In genomic region chr1:206631085-206631509, GRCh38 we compare ENCODE assay signal across 8 cellular contexts. TPM values are rescaled to one million over a fixed set of nuclear protein-coding genes. Genes with fewer than 3 reads are reported as not detected.
A peak's percentile ranks its signal among the peaks of the same experiment; 100 is the strongest.
DNase-seq lines count a peak whose midpoint lies in the region; ATAC-seq and TF ChIP-seq lines count a peak whose summit lies in the region.

No MANE protein-coding gene starts in this region.

- no peaks in the 10 kb centered on the region; the same call in 1 of the 2 replicates for H3K27me3 ChIP-seq in SK-N-SH (ENCODE audit: insufficient read depth)

- H3K27ac ChIP-seq in SK-N-SH (ENCODE audit: low read depth in 2 of 2, low read length in 1 of 2), result no peak overlapping the region

- no peak overlapping the region for H3K4me3 ChIP-seq in AG04449 (ENCODE audit: low read depth, low read length)
- H3K4me3 ChIP-seq in SK-N-SH (ENCODE audit: low read depth in 2 of 2, low read length in 1 of 2), result no peak overlapping the region; a peak in 1 of 4 replicates
- no peak overlapping the region for H3K4me3 ChIP-seq in epithelial cell of proximal tubule (ENCODE audit: low read depth, low read length)

- H3K27me3 Mint-ChIP-seq in neural crest cell (ENCODE audit: low read depth), result peaks cover 18% of the 10 kb centered on the region

- peak overlapping the region; percentile 7; the same call in 1 of the 2 replicates for H2AFZ ChIP-seq in SK-N-SH (ENCODE audit: low read depth)

- no peak overlapping the region for H3K9ac ChIP-seq in SK-N-SH

- WGBS in SK-N-SH (ENCODE audit: low lambda C conversion rate), result 29% methylated on average over 4 of the region's 4 CpGs

- TF ChIP-seq RAD21 in SK-N-SH (IDR thresholded peaks at IDR 0.05; ENCODE audit: low read length), result peak; percentile 64

- peak; percentile 58 for DNase-seq in AG04449 (ENCODE audit: low read depth, low spot score)
- peak; percentile 40 for DNase-seq in NCI-H146 treated with DMSO at 0.1 percent for 48 hours (lab: John Stamatoyannopoulos, UW; ENCODE audit: unreplicated experiment)
- peak; percentile 58 for DNase-seq in SK-N-SH
- no peak for DNase-seq in epithelial cell of proximal tubule (ENCODE audit: low read depth)
- DNase-seq in neural crest cell (ENCODE audit: low read depth, low spot score), result peak; percentile 18

- peaks cover 9 to 13% of the 10 kb centered on the region in 2 experiments; a peak in 3 of 4 replicates for H3K4me1 ChIP-seq in SK-N-SH (ENCODE audit: control insufficient read depth in 1 of 2, insufficient read depth in 2 of 2, low read depth in 1 of 2, low read length in 1 of 2)

- ATAC-seq in GM19455 (IDR thresholded peaks at IDR 0.05; ENCODE audit: unreplicated experiment) (no peak), HG03175 (IDR thresholded peaks at IDR 0.05; ENCODE audit: unreplicated experiment) (no peak)

- TF ChIP-seq EP300 in SK-N-SH (IDR thresholded peaks at IDR 0.05; ENCODE audit: borderline replicate concordance in 1 of 2, low read depth in 1 of 2, low read length in 1 of 2), result no peak

- H3K9me3 Mint-ChIP-seq in neural crest cell, result no peaks in the 10 kb centered on the region

- TF ChIP-seq CTCF in AG04449 (IDR thresholded peaks at IDR 0.05; ENCODE audit: insufficient read depth, low read length, missing control alignments), result peak; percentile 54
- peak; percentile 62 for TF ChIP-seq CTCF in GM12873 (IDR thresholded peaks at IDR 0.05; ENCODE audit: insufficient read depth, low read depth, low read length, missing control alignments)
- TF ChIP-seq CTCF in SK-N-SH (IDR thresholded peaks at IDR 0.05), result peak; percentile 65
- peak; percentile 81 for TF ChIP-seq CTCF in epithelial cell of proximal tubule (conservative IDR thresholded peaks at IDR 0.05; ENCODE audit: low read depth, low read length)
- TF ChIP-seq CTCF in neural crest cell (conservative IDR thresholded peaks at IDR 0.05), result peak; percentile 56

- CTCF ChIA-PET in AG04449 (lab: Yijun Ruan, JAX) (interaction anchor here (0.7 to 42.9 kb wide), 37 partner anchors 9 to 351 kb away, joined by 3 to 1486 read pairs (median 4); partner anchors contain the start of genes EIF2D and RASSF5), SK-N-SH (lab: Yijun Ruan, JAX) (interaction anchor here (0.6 to 17.3 kb wide), 15 partner anchors 9 to 355 kb away, joined by 3 to 450 read pairs (median 4); partner anchors contain the start of gene EIF2D)

- no peaks in the 10 kb centered on the region for H3K36me3 Mint-ChIP-seq in neural crest cell (ENCODE audit: low read depth)

- H3K9me2 ChIP-seq in SK-N-SH, result no peaks in the 10 kb centered on the region

- H3K36me3 ChIP-seq in SK-N-SH (replicated peaks in 1 of 2; ENCODE audit: control insufficient read depth in 1 of 2, insufficient read depth in 2 of 2, low read length in 1 of 2), result no peaks in the 10 kb centered on the region

- POLR2A ChIA-PET in AG04449 (lab: Yijun Ruan, JAX) (no interaction called here), SK-N-SH (lab: Yijun Ruan, JAX) (interaction anchor here (1.3 kb wide), 1 partner anchor 19 kb away, joined by 7 read pairs; the partner anchor contains the start of gene EIF2D)

- H3K4me3 Mint-ChIP-seq in neural crest cell, result peak overlapping the region; percentile 17

- no peak overlapping the region for H3K4me2 ChIP-seq in SK-N-SH

- H3K79me2 ChIP-seq in SK-N-SH (ENCODE audit: insufficient read depth), result peaks cover 5% of the 10 kb centered on the region

- no peak overlapping the region for H3K27ac Mint-ChIP-seq in neural crest cell (ENCODE audit: unreplicated experiment)

- H4K20me1 ChIP-seq in SK-N-SH (ENCODE audit: insufficient read depth), result no peaks in the 10 kb centered on the region

- no peaks in the 10 kb centered on the region for H3K9me3 ChIP-seq in SK-N-SH

- H3K4me1 Mint-ChIP-seq in neural crest cell, result peaks cover 24% of the 10 kb centered on the region

- peaks cover 9% of the 10 kb centered on the region for H3F3A ChIP-seq in SK-N-SH (replicated peaks; ENCODE audit: insufficient read depth)

TF ChIP-seq in SK-N-SH, 30 proteins besides CTCF, POLR2A, EP300 and RAD21:
- TF ChIP-seq, protein P1, sequence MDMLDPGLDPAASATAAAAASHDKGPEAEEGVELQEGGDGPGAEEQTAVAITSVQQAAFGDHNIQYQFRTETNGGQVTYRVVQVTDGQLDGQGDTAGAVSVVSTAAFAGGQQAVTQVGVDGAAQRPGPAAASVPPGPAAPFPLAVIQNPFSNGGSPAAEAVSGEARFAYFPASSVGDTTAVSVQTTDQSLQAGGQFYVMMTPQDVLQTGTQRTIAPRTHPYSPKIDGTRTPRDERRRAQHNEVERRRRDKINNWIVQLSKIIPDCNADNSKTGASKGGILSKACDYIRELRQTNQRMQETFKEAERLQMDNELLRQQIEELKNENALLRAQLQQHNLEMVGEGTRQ (IDR thresholded peaks at IDR 0.05; ENCODE audit: borderline replicate concordance, low read depth, low read length), result peak; percentile 45; the same call in 1 of the 2 replicates
- no peak for TF ChIP-seq CHD2 (IDR thresholded peaks at IDR 0.05; ENCODE audit: low read length, partially characterized antibody)
- TF ChIP-seq SMC3 (IDR thresholded peaks at IDR 0.05; ENCODE audit: low read depth, low read length), result peak; percentile 58
- TF ChIP-seq, protein P2, sequence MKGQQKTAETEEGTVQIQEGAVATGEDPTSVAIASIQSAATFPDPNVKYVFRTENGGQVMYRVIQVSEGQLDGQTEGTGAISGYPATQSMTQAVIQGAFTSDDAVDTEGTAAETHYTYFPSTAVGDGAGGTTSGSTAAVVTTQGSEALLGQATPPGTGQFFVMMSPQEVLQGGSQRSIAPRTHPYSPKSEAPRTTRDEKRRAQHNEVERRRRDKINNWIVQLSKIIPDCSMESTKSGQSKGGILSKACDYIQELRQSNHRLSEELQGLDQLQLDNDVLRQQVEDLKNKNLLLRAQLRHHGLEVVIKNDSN (IDR thresholded peaks at IDR 0.05; ENCODE audit: borderline replicate concordance, low read depth), result peak; percentile 83
- TF ChIP-seq NRF1 (IDR thresholded peaks at IDR 0.05; ENCODE audit: low read depth, low read length), result no peak
- no peak for TF ChIP-seq REST (IDR thresholded peaks at IDR 0.05; ENCODE audit: low read depth, low read length)
- no peak for TF ChIP-seq MEF2A (IDR thresholded peaks at IDR 0.05; ENCODE audit: borderline replicate concordance, low read depth)
- TF ChIP-seq NFIC (IDR thresholded peaks at IDR 0.05; ENCODE audit: borderline replicate concordance), result no peak
TF ChIP-seq in SK-N-SH: peak in this region for 3.

RNA-seq across cellular contexts. Expression of gene DYRK3, which starts 4.2 kb away (rescaled TPM):
- 3.6 and 5.8 TPM in 2 replicates for polyA plus RNA-seq in SK-N-SH (2012; rRNA removed)
- polyA plus RNA-seq in SK-N-SH (2012; cell fraction: cytosol; rRNA removed), result 5.1 and 5.5 TPM in 2 replicates
- 3.8 and 6.9 TPM in 2 replicates for polyA plus RNA-seq in SK-N-SH (2012; cell fraction: nucleus; rRNA removed)
- total RNA-seq in epithelial cell of proximal tubule (2.9 and 5.1 TPM in 2 replicates), neural crest cell (12.5 and 13.3 TPM in 2 replicates)

RNA-seq across cellular contexts. Expression of gene EIF2D, which starts 18.8 kb away (rescaled TPM):
- polyA plus RNA-seq in SK-N-SH (2012; rRNA removed), result 59.5 and 83.2 TPM in 2 replicates
- polyA plus RNA-seq in SK-N-SH (2012; cell fraction: cytosol; rRNA removed), result 55.4 and 68.8 TPM in 2 replicates
- 77.6 and 111 TPM in 2 replicates for polyA plus RNA-seq in SK-N-SH (2012; cell fraction: nucleus; rRNA removed)
- total RNA-seq in epithelial cell of proximal tubule (45.6 and 53.2 TPM in 2 replicates), neural crest cell (37.5 and 38.2 TPM in 2 replicates)

RNA-seq across cellular contexts. Expression of gene MAPKAPK2, which starts 53.6 kb away (rescaled TPM):
- 45.9 and 46.8 TPM in 2 replicates for polyA plus RNA-seq in SK-N-SH (2012; rRNA removed)
- 34.8 and 47.6 TPM in 2 replicates for polyA plus RNA-seq in SK-N-SH (2012; cell fraction: cytosol; rRNA removed)
- polyA plus RNA-seq in SK-N-SH (2012; cell fraction: nucleus; rRNA removed), result 75.5 and 84.1 TPM in 2 replicates
- total RNA-seq in epithelial cell of proximal tubule (45.5 and 57.9 TPM in 2 replicates), neural crest cell (77.7 and 78.7 TPM in 2 replicates)
